In the genomic region with DNA sequence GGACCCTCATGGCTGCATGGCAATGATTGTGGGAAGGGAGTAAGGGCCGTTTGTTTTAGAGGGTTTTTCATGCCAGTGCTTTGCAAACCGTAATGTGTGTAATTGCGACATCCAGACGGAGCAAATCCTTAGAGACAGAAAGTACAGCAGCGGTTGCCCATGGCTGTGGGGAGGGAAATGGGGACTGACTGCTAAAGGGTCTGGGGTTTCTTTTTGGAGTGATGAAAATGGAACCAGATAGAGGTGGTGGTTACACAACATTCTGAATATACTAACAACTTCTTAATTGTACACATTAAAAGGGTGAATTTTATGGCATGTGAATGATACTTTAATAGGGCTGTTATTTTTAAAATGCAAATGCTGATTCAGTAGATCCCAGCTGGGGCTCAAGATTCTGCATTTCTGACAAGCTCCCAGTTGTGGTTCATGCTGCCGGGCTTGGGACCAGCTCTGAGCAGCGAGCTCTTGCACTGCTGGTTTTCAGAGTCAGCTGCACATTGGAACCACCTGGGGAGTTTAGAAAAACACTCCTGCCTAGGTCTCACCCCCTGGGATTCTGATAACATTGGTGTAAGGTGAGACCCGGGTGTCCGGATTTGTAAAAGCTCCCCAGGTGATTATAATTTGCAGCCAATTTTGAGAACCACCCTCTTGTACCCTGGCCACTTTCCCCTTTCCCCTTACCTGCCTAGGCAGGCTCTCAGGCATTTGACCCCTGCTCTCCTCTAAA, we compare ENCODE assay signal across 8 cellular contexts. TPM values are rescaled to one million over a fixed set of nuclear protein-coding genes. Genes with fewer than 3 reads are reported as not detected.
DNase-seq lines count a peak whose midpoint lies in the region; ATAC-seq, FAIRE-seq and TF ChIP-seq lines count a peak whose summit lies in the region.

No MANE protein-coding gene starts in this region.

- peak overlapping the region; percentile 31 to 66 (median 44) for H3K4me3 ChIP-seq in endothelial cell of umbilical vein (replicated peaks in 1 of 3; ENCODE audit: insufficient read depth in 1 of 3, low read depth in 1 of 3, low read length in 3 of 3)

- intact Hi-C loops in activated CD4-positive, alpha-beta T cell treated with anti-CD3 and anti-CD28 coated beads for 36 hours (cut with DNase I, micrococcal nuclease) = no loop called here
- intact Hi-C loops in endothelial cell of umbilical vein (cut with micrococcal nuclease) = loop anchor here (2.0 to 5.0 kb wide), 3 partner anchors 56 to 455 kb away; no protein-coding TSS in a partner anchor

- peaks cover 64% of the 10 kb centered on the region for H3K4me1 Mint-ChIP-seq in activated CD4-positive, alpha-beta T cell treated with anti-CD3 and anti-CD28 coated beads for 36 hours
- H3K4me1 Mint-ChIP-seq in nephron = peaks cover 48% of the 10 kb centered on the region

- H3K9me1 ChIP-seq in endothelial cell of umbilical vein (replicated peaks; ENCODE audit: control insufficient read depth, extremely low read depth, insufficient read depth, low read length) = no peaks in the 10 kb centered on the region

- H3K27ac Mint-ChIP-seq in activated CD4-positive, alpha-beta T cell treated with anti-CD3 and anti-CD28 coated beads for 36 hours = peak overlapping the region; percentile 91
- H3K27ac Mint-ChIP-seq in nephron = peak overlapping the region; percentile 60 to 96 (median 91)

- no peaks in the 10 kb centered on the region for H3K27me3 ChIP-seq in endothelial cell of umbilical vein (ENCODE audit: control insufficient read depth in 2 of 2, insufficient read depth in 2 of 2, low read length in 2 of 2)

- BruUV-seq in endothelial cell of umbilical vein (replicated peaks; lab: Mats Ljungman, UMichigan) = TSS peak; percentile 34

- peak overlapping the region; percentile 78 for H3K4me2 ChIP-seq in endothelial cell of umbilical vein (ENCODE audit: insufficient read depth, low read length)

- peak; percentile 31 for FAIRE-seq in endothelial cell of umbilical vein (lab: Jason Lieb, UNC)

- H3K27ac ChIP-seq in endothelial cell of umbilical vein (ENCODE audit: insufficient read depth, low read depth, low read length) = peak overlapping the region; percentile 86

- TF ChIP-seq CTCF in endothelial cell of umbilical vein (IDR thresholded peaks at IDR 0.05; ENCODE audit: extremely low read depth in 1 of 2, insufficient read depth in 1 of 2, low read depth in 1 of 2, low read length in 2 of 2) = no peak
- no peak for TF ChIP-seq CTCF in nephron (IDR thresholded peaks at IDR 0.05; ENCODE audit: unreplicated experiment in 3 of 3)

- H3K9ac ChIP-seq in endothelial cell of umbilical vein (replicated peaks; ENCODE audit: extremely low read depth, insufficient read depth, low read length) = peak overlapping the region; percentile 77

- POLR2A ChIA-PET in activated CD4-positive, alpha-beta T cell treated with anti-CD3 and anti-CD28 coated beads for 36 hours (lab: Charles Lee) = interaction anchor here (0.5 to 7.7 kb wide), 2 partner anchors 38 to 66 kb away, joined by 4 to 144 read pairs; no protein-coding TSS in a partner anchor
- POLR2A ChIA-PET in endothelial cell of umbilical vein (lab: Charles Lee) = interaction anchor here (5.7 kb wide), 1 partner anchor 40 kb away, joined by 40 read pairs; no protein-coding TSS in a partner anchor

- H3K27me3 Mint-ChIP-seq in activated CD4-positive, alpha-beta T cell treated with anti-CD3 and anti-CD28 coated beads for 36 hours = no peaks in the 10 kb centered on the region
- no peaks in the 10 kb centered on the region for H3K27me3 Mint-ChIP-seq in nephron (ENCODE audit: low read depth)

- no peaks in the 10 kb centered on the region for H3K9me3 ChIP-seq in endothelial cell of umbilical vein (replicated peaks; ENCODE audit: control insufficient read depth, insufficient read depth, low read length)

- peaks cover 4% of the 10 kb centered on the region for H3K79me2 ChIP-seq in endothelial cell of umbilical vein (ENCODE audit: control insufficient read depth, insufficient read depth, low read length)

- peaks cover 3% of the 10 kb centered on the region for H3K36me3 Mint-ChIP-seq in activated CD4-positive, alpha-beta T cell treated with anti-CD3 and anti-CD28 coated beads for 36 hours (ENCODE audit: low read depth)
- peaks cover 2% of the 10 kb centered on the region for H3K36me3 Mint-ChIP-seq in nephron (ENCODE audit: low read depth)

- TF ChIP-seq POLR2A in endothelial cell of umbilical vein (IDR thresholded peaks at IDR 0.05; ENCODE audit: low read depth, low read length) = no peak

- peaks cover 25% of the 10 kb centered on the region for H3K4me1 ChIP-seq in endothelial cell of umbilical vein (ENCODE audit: control insufficient read depth, extremely low read depth, insufficient read depth, low read length)

- H3K36me3 ChIP-seq in endothelial cell of umbilical vein (ENCODE audit: control insufficient read depth in 2 of 2, extremely low read depth in 1 of 2, insufficient read depth in 2 of 2, low read length in 2 of 2) = no peaks in the 10 kb centered on the region

- no peaks in the 10 kb centered on the region for H3K9me3 Mint-ChIP-seq in activated CD4-positive, alpha-beta T cell treated with anti-CD3 and anti-CD28 coated beads for 36 hours (ENCODE audit: low read depth)
- H3K9me3 Mint-ChIP-seq in nephron = peaks cover 3% of the 10 kb centered on the region

- no peak for ATAC-seq in activated CD4-positive, alpha-beta T cell treated with anti-CD3 and anti-CD28 coated beads for 36 hours

- peak overlapping the region; percentile 86 for H3K4me3 Mint-ChIP-seq in activated CD4-positive, alpha-beta T cell treated with anti-CD3 and anti-CD28 coated beads for 36 hours
- peak overlapping the region; percentile 80 to 87 (median 83) for H3K4me3 Mint-ChIP-seq in nephron

- CTCF ChIA-PET in activated CD4-positive, alpha-beta T cell treated with anti-CD3 and anti-CD28 coated beads for 36 hours (lab: Charles Lee) = interaction anchor here (0.8 to 7.9 kb wide), 6 partner anchors 10 to 99 kb away, joined by 3 to 191 read pairs (median 4); a partner anchor contains a TSS
- CTCF ChIA-PET in endothelial cell of umbilical vein (lab: Charles Lee) = interaction anchor here (0.8 to 6.1 kb wide), 3 partner anchors 42 to 101 kb away, joined by 4 to 142 read pairs (median 7); a partner anchor contains a TSS

- H4K20me1 ChIP-seq in endothelial cell of umbilical vein (replicated peaks; ENCODE audit: control insufficient read depth, extremely low read depth, insufficient read depth, low read length) = no peaks in the 10 kb centered on the region

- peak; percentile 25 for DNase-seq in activated CD4-positive, alpha-beta T cell treated with anti-CD3 and anti-CD28 coated beads for 36 hours
- DNase-seq in activated CD4-positive, alpha-beta T cell treated with anti-CD3 and anti-CD28 coated beads for 4 hours = no peak
- peak; percentile 27 for DNase-seq in SKM-1 (lab: John Stamatoyannopoulos, UW; ENCODE audit: unreplicated experiment)
- DNase-seq in endothelial cell of umbilical vein (ENCODE audit: low read depth, low spot score) = no peak
- DNase-seq in foreskin melanocyte = no peak
- no peak for DNase-seq in EL
- no peak for DNase-seq in stimulated activated CD8-positive, alpha-beta memory T cell treated with anti-CD3 and anti-CD28 coated beads, Interleukin-4, amount 100 ng/mL, for 48 hours

- dilution Hi-C loops in endothelial cell of umbilical vein (cut with MboI; ENCODE audit: extremely low pct_ligation_motif_present, low sequenced_read_pairs) = no loop called here

- H2AFZ ChIP-seq in endothelial cell of umbilical vein (ENCODE audit: low read depth, low read length) = no peak overlapping the region

TF ChIP-seq in endothelial cell of umbilical vein, 7 proteins besides CTCF, POLR2A, EP300 and RAD21:
- TF ChIP-seq GATA2 (IDR thresholded peaks at IDR 0.05; ENCODE audit: insufficient read depth, insufficient read length, low read depth, low read length) = no peak
- TF ChIP-seq MYC (IDR thresholded peaks at IDR 0.05; ENCODE audit: low read depth, low read length) = no peak
- TF ChIP-seq EZH2 (IDR thresholded peaks at IDR 0.05; ENCODE audit: borderline replicate concordance, low read depth, low read length, severe bottlenecking) = no peak
- TF ChIP-seq POLR2AphosphoS5 (IDR thresholded peaks at IDR 0.05; ENCODE audit: insufficient read depth, low read depth, low read length) = no peak
- TF ChIP-seq, protein P1, sequence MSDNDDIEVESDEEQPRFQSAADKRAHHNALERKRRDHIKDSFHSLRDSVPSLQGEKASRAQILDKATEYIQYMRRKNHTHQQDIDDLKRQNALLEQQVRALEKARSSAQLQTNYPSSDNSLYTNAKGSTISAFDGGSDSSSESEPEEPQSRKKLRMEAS (IDR thresholded peaks at IDR 0.05; ENCODE audit: insufficient read depth, insufficient read length) = no peak
- TF ChIP-seq FOS (IDR thresholded peaks at IDR 0.05; ENCODE audit: borderline replicate concordance, insufficient read depth, low read length) = no peak
- TF ChIP-seq JUN (IDR thresholded peaks at IDR 0.05; ENCODE audit: borderline replicate concordance, insufficient read depth, insufficient read length, low read depth) = no peak

RNA-seq across cellular contexts. Expression of a gene that starts 47.7 kb away (rescaled TPM):
- 100 to 1,000 TPM; 112 to 141 TPM for total RNA-seq in activated CD4-positive, alpha-beta T cell treated with anti-CD3 and anti-CD28 coated beads for 36 hours
- 36.8 and 38.7 TPM in 2 replicates for total RNA-seq in endothelial cell of umbilical vein
- 23.8 and 30.9 TPM in 2 replicates for polyA plus RNA-seq in endothelial cell of umbilical vein
- 31.9 and 38.3 TPM in 2 replicates for polyA plus RNA-seq in endothelial cell of umbilical vein (2011; cell fraction: cytosol; rRNA removed)
- polyA plus RNA-seq in endothelial cell of umbilical vein (2011; cell fraction: nucleus; rRNA removed) = 18.5 and 19.8 TPM in 2 replicates
- polyA plus RNA-seq in endothelial cell of umbilical vein (2012) = 37.5 and 46.7 TPM in 2 replicates
- polyA minus RNA-seq in endothelial cell of umbilical vein = 31.2 and 42.5 TPM in 2 replicates
- 59.0 TPM for polyA minus RNA-seq in endothelial cell of umbilical vein (2011; cell fraction: cytosol; rRNA and poly(A)+ RNA removed)
- 13.0 and 14.1 TPM in 2 replicates for polyA minus RNA-seq in endothelial cell of umbilical vein (2011; cell fraction: nucleus; rRNA and poly(A)+ RNA removed)

Comparison
In these comparisons a context has a peak if more than half of its experiments do, and no peak if none do; other contexts are left out.
1. DNase-seq: peak in activated CD4-positive, alpha-beta T cell treated with anti-CD3 and anti-CD28 coated beads for 36 hours (single experiment) and SKM-1 (single experiment); none in activated CD4-positive, alpha-beta T cell treated with anti-CD3 and anti-CD28 coated beads for 4 hours (0 of 2), endothelial cell of umbilical vein (single experiment), foreskin melanocyte (single experiment), EL (single experiment) and stimulated activated CD8-positive, alpha-beta memory T cell treated with anti-CD3 and anti-CD28 coated beads, Interleukin-4, amount 100 ng/mL, for 48 hours (single experiment).